40 cellular contexts compared by ENCODE assay signal in genomic region chr11:115453693-115454092, GRCh38.
"Had no signal": no experiment of that assay in that cellular context is flagged by ENCODE, and none has a peak within 500 bp of the region (broad histone marks: within the 10 kb centered on the region; RNA-seq: fewer than 3 reads in every experiment).

No MANE protein-coding gene starts in this region.

- H3K36me3 Mint-ChIP-seq: activated CD8-positive, alpha-beta memory T cell treated with anti-CD3 and anti-CD28 coated beads, Interleukin-2, amount 10 ng/mL, durations not matched to agents 7 days and 5 days; activated naive CD4-positive, alpha-beta T cell treated with anti-CD3 and anti-CD28 coated beads, Interleukin-2, amount 10 ng/mL, durations not matched to agents 7 days and 5 days; activated naive CD4-positive, alpha-beta T cell treated with anti-CD3 and anti-CD28 coated beads, Interleukin-2, amount 50 U/mL, for 24 hours; activated naive CD8-positive, alpha-beta T cell; activated naive CD8-positive, alpha-beta T cell treated with anti-CD3 and anti-CD28 coated beads, Interleukin-2, amount 10 ng/mL, durations not matched to agents 7 days and 5 days; WTC11 had no signal

- H3K4me3 ChIP-seq: ascending aorta, cardiac muscle cell had no signal

- H3K27me3 ChIP-seq: ascending aorta, cardiac muscle cell had no signal

- H3K27ac ChIP-seq: ascending aorta, cardiac muscle cell, WERI-Rb-1 had no signal

- H3K27ac Mint-ChIP-seq: activated CD4-positive, alpha-beta memory T cell treated with anti-CD3 and anti-CD28 coated beads, Interleukin-2, amount 10 ng/mL, durations not matched to agents 7 days and 5 days; activated CD4-positive, alpha-beta T cell treated with anti-CD3 and anti-CD28 coated beads for 36 hours; activated CD4-positive, alpha-beta T cell treated with anti-CD3 and anti-CD28 coated beads, Interleukin-2, amount 10 ng/mL, durations not matched to agents 7 days and 5 days; activated CD8-positive, alpha-beta memory T cell treated with anti-CD3 and anti-CD28 coated beads, Interleukin-2, amount 10 ng/mL, durations not matched to agents 7 days and 5 days; activated CD8-positive, alpha-beta T cell treated with anti-CD3 and anti-CD28 coated beads, Interleukin-2, amount 10 ng/mL, durations not matched to agents 7 days and 5 days; activated naive CD4-positive, alpha-beta T cell treated with anti-CD3 and anti-CD28 coated beads, Interleukin-2, amount 10 ng/mL, durations not matched to agents 7 days and 5 days; activated naive CD4-positive, alpha-beta T cell treated with anti-CD3 and anti-CD28 coated beads, Interleukin-2, amount 50 U/mL, for 24 hours; activated naive CD8-positive, alpha-beta T cell; activated naive CD8-positive, alpha-beta T cell treated with anti-CD3 and anti-CD28 coated beads, Interleukin-2, amount 10 ng/mL, durations not matched to agents 7 days and 5 days; activated naive CD8-positive, alpha-beta T cell treated with anti-CD3 and anti-CD28 coated beads, Interleukin-2, amount 50 U/mL, for 24 hours; activated T-cell treated with anti-CD3 and anti-CD28 coated beads, Interleukin-2, amount 50 U/mL, for 24 hours; activated T-helper 2 cell treated with anti-CD3 and anti-CD28 coated beads, Interferon-gamma antibody, Interleukin-2, Interleukin-4, amounts not matched to agents 10 μg/mL and 5 μg/mL and 100 μg/mL, durations not matched to agents 14 hours and 24 hours and 36 hours; brain; T-helper 1 cell treated with Interleukin-12 subunit alpha and Interleukin-12 subunit beta and Interleukin-4 antibody, amounts not matched to agents 30 μg/mL and 1 μg/mL, for 36 hours; T-helper 2 cell treated with Interferon-gamma antibody and Interleukin-4, amounts not matched to agents 5 μg/mL and 100 μg/mL, for 36 hours; WTC11 had no signal

- DNase-seq: activated CD4-positive, alpha-beta memory T cell treated with anti-CD3 and anti-CD28 coated beads, Interleukin-2, amount 10 ng/mL, durations not matched to agents 7 days and 5 days; activated CD4-positive, alpha-beta T cell treated with anti-CD3 and anti-CD28 coated beads for 1 hour; activated CD4-positive, alpha-beta T cell treated with anti-CD3 and anti-CD28 coated beads for 36 hours; activated CD4-positive, alpha-beta T cell treated with anti-CD3 and anti-CD28 coated beads for 48 hours; activated CD4-positive, alpha-beta T cell treated with anti-CD3 and anti-CD28 coated beads, Interleukin-2, amount 10 ng/mL, durations not matched to agents 7 days and 5 days; activated CD4-positive, alpha-beta T cell treated with anti-CD3 and anti-CD28 coated beads, Interleukin-2, amount 50 U/mL, for 48 hours; activated CD4-positive, CD25-positive, alpha-beta regulatory T cell; activated CD8-positive, alpha-beta memory T cell treated with anti-CD3 and anti-CD28 coated beads for 24 hours; activated CD8-positive, alpha-beta memory T cell treated with anti-CD3 and anti-CD28 coated beads, Interleukin-2, amount 10 ng/mL, durations not matched to agents 7 days and 5 days; activated CD8-positive, alpha-beta memory T cell treated with anti-CD3 and anti-CD28 coated beads, Interleukin-2, amount 50 U/mL, for 48 hours; activated CD8-positive, alpha-beta T cell treated with anti-CD3 and anti-CD28 coated beads, Interleukin-2, amount 10 ng/mL, durations not matched to agents 7 days and 5 days; activated effector memory CD4-positive, alpha-beta T cell treated with Interleukin-2 at 50 U/mL for 16 hours; activated gamma-delta T cell; activated naive CD4-positive, alpha-beta T cell treated with anti-CD3 and anti-CD28 coated beads, Interleukin-2, amount 10 ng/mL, durations not matched to agents 7 days and 5 days; activated naive CD4-positive, alpha-beta T cell treated with Interleukin-2 at 50 U/mL for 16 hours; activated naive CD8-positive, alpha-beta T cell treated with anti-CD3 and anti-CD28 coated beads, Interleukin-2, amount 10 ng/mL, durations not matched to agents 7 days and 5 days; activated naive CD8-positive, alpha-beta T cell treated with anti-CD3 and anti-CD28 coated beads, Interleukin-2, amount 50 U/mL, for 24 hours; activated T-cell treated with anti-CD3 and anti-CD28 coated beads, Interleukin-2, amount 50 U/mL, for 24 hours; activated T-cell treated with anti-CD3 and anti-CD28 coated beads, Interleukin-2, amount 50 U/mL, for 48 hours; amygdala; anterior cingulate cortex; caudate nucleus; cerebellar nuclear complex; T-helper 1 cell; T-helper 2 cell; T-helper 9 cell; WERI-Rb-1 had no signal

- FAIRE-seq: bronchial epithelial cell, TTC549 had no signal

- ATAC-seq: activated CD4-positive, alpha-beta T cell treated with anti-CD3 and anti-CD28 coated beads for 36 hours; activated CD4-positive, CD25-positive, alpha-beta regulatory T cell treated with anti-CD3 and anti-CD28 coated beads, Interleukin-2, amount 50 U/mL, for 24 hours; activated CD8-positive, alpha-beta memory T cell treated with anti-CD3 and anti-CD28 coated beads, Interleukin-2, amount 10 ng/mL, durations not matched to agents 7 days and 5 days; activated CD8-positive, alpha-beta T cell treated with anti-CD3 and anti-CD28 coated beads, Interleukin-2, amount 10 ng/mL, durations not matched to agents 7 days and 5 days; activated naive CD8-positive, alpha-beta T cell treated with anti-CD3 and anti-CD28 coated beads, Interleukin-2, amount 50 U/mL, for 24 hours; WTC11 had no signal

- H3K4me3 Mint-ChIP-seq: activated CD4-positive, alpha-beta memory T cell treated with anti-CD3 and anti-CD28 coated beads, Interleukin-2, amount 10 ng/mL, durations not matched to agents 7 days and 5 days; activated CD4-positive, alpha-beta T cell treated with anti-CD3 and anti-CD28 coated beads for 36 hours; activated CD4-positive, alpha-beta T cell treated with anti-CD3 and anti-CD28 coated beads, Interleukin-2, amount 10 ng/mL, durations not matched to agents 7 days and 5 days; activated CD8-positive, alpha-beta memory T cell treated with anti-CD3 and anti-CD28 coated beads, Interleukin-2, amount 10 ng/mL, durations not matched to agents 7 days and 5 days; activated CD8-positive, alpha-beta T cell treated with anti-CD3 and anti-CD28 coated beads, Interleukin-2, amount 10 ng/mL, durations not matched to agents 7 days and 5 days; activated naive CD4-positive, alpha-beta T cell treated with anti-CD3 and anti-CD28 coated beads, Interleukin-2, amount 10 ng/mL, durations not matched to agents 7 days and 5 days; activated naive CD4-positive, alpha-beta T cell treated with anti-CD3 and anti-CD28 coated beads, Interleukin-2, amount 50 U/mL, for 24 hours; activated naive CD8-positive, alpha-beta T cell; activated naive CD8-positive, alpha-beta T cell treated with anti-CD3 and anti-CD28 coated beads, Interleukin-2, amount 10 ng/mL, durations not matched to agents 7 days and 5 days; activated naive CD8-positive, alpha-beta T cell treated with anti-CD3 and anti-CD28 coated beads, Interleukin-2, amount 50 U/mL, for 24 hours; activated T-cell treated with anti-CD3 and anti-CD28 coated beads, Interleukin-2, amount 50 U/mL, for 24 hours; brain; central memory CD8-positive, alpha-beta T cell; T-helper 1 cell treated with Interleukin-12 subunit alpha and Interleukin-12 subunit beta and Interleukin-4 antibody, amounts not matched to agents 30 μg/mL and 1 μg/mL, for 36 hours; T-helper 2 cell treated with Interferon-gamma antibody and Interleukin-4, amounts not matched to agents 5 μg/mL and 100 μg/mL, for 36 hours; WTC11 had no signal

- H3K9me3 Mint-ChIP-seq: activated CD4-positive, alpha-beta memory T cell treated with anti-CD3 and anti-CD28 coated beads, Interleukin-2, amount 10 ng/mL, durations not matched to agents 7 days and 5 days; activated CD4-positive, alpha-beta T cell treated with anti-CD3 and anti-CD28 coated beads, Interleukin-2, amount 10 ng/mL, durations not matched to agents 7 days and 5 days; activated naive CD4-positive, alpha-beta T cell treated with anti-CD3 and anti-CD28 coated beads, Interleukin-2, amount 10 ng/mL, durations not matched to agents 7 days and 5 days; activated naive CD4-positive, alpha-beta T cell treated with anti-CD3 and anti-CD28 coated beads, Interleukin-2, amount 50 U/mL, for 24 hours; activated naive CD8-positive, alpha-beta T cell treated with anti-CD3 and anti-CD28 coated beads, Interleukin-2, amount 10 ng/mL, durations not matched to agents 7 days and 5 days; activated naive CD8-positive, alpha-beta T cell treated with anti-CD3 and anti-CD28 coated beads, Interleukin-2, amount 50 U/mL, for 24 hours; activated T-helper 2 cell treated with anti-CD3 and anti-CD28 coated beads, Interferon-gamma antibody, Interleukin-2, Interleukin-4, amounts not matched to agents 10 μg/mL and 5 μg/mL and 100 μg/mL, durations not matched to agents 14 hours and 24 hours and 36 hours; central memory CD8-positive, alpha-beta T cell; T-helper 1 cell treated with Interleukin-12 subunit alpha and Interleukin-12 subunit beta and Interleukin-4 antibody, amounts not matched to agents 30 μg/mL and 1 μg/mL, for 36 hours; WTC11 had no signal

- H3K4me1 ChIP-seq: ascending aorta had no signal

- H3K4me1 Mint-ChIP-seq: activated CD4-positive, alpha-beta memory T cell treated with anti-CD3 and anti-CD28 coated beads, Interleukin-2, amount 10 ng/mL, durations not matched to agents 7 days and 5 days; activated CD4-positive, alpha-beta T cell treated with anti-CD3 and anti-CD28 coated beads for 36 hours; activated CD4-positive, alpha-beta T cell treated with anti-CD3 and anti-CD28 coated beads, Interleukin-2, amount 10 ng/mL, durations not matched to agents 7 days and 5 days; activated CD8-positive, alpha-beta memory T cell treated with anti-CD3 and anti-CD28 coated beads, Interleukin-2, amount 10 ng/mL, durations not matched to agents 7 days and 5 days; activated naive CD4-positive, alpha-beta T cell treated with anti-CD3 and anti-CD28 coated beads, Interleukin-2, amount 10 ng/mL, durations not matched to agents 7 days and 5 days; activated naive CD4-positive, alpha-beta T cell treated with anti-CD3 and anti-CD28 coated beads, Interleukin-2, amount 50 U/mL, for 24 hours; activated naive CD8-positive, alpha-beta T cell treated with anti-CD3 and anti-CD28 coated beads, Interleukin-2, amount 10 ng/mL, durations not matched to agents 7 days and 5 days; activated naive CD8-positive, alpha-beta T cell treated with anti-CD3 and anti-CD28 coated beads, Interleukin-2, amount 50 U/mL, for 24 hours; central memory CD8-positive, alpha-beta T cell had no signal

- H3K27me3 Mint-ChIP-seq: activated CD4-positive, alpha-beta memory T cell treated with anti-CD3 and anti-CD28 coated beads, Interleukin-2, amount 10 ng/mL, durations not matched to agents 7 days and 5 days; activated CD4-positive, alpha-beta T cell treated with anti-CD3 and anti-CD28 coated beads for 36 hours; activated CD4-positive, alpha-beta T cell treated with anti-CD3 and anti-CD28 coated beads, Interleukin-2, amount 10 ng/mL, durations not matched to agents 7 days and 5 days; activated CD8-positive, alpha-beta memory T cell treated with anti-CD3 and anti-CD28 coated beads, Interleukin-2, amount 10 ng/mL, durations not matched to agents 7 days and 5 days; activated naive CD4-positive, alpha-beta T cell treated with anti-CD3 and anti-CD28 coated beads, Interleukin-2, amount 10 ng/mL, durations not matched to agents 7 days and 5 days; activated naive CD8-positive, alpha-beta T cell; activated naive CD8-positive, alpha-beta T cell treated with anti-CD3 and anti-CD28 coated beads, Interleukin-2, amount 10 ng/mL, durations not matched to agents 7 days and 5 days; activated naive CD8-positive, alpha-beta T cell treated with anti-CD3 and anti-CD28 coated beads, Interleukin-2, amount 50 U/mL, for 24 hours; activated T-cell treated with anti-CD3 and anti-CD28 coated beads, Interleukin-2, amount 50 U/mL, for 24 hours; brain had no signal

- H3K36me3 ChIP-seq: ascending aorta, cardiac muscle cell, WERI-Rb-1 had no signal

- H3K9me3 ChIP-seq: ascending aorta had no signal
